Comparison of ENCODE assay signal across 10 cellular contexts in the genomic region with DNA sequence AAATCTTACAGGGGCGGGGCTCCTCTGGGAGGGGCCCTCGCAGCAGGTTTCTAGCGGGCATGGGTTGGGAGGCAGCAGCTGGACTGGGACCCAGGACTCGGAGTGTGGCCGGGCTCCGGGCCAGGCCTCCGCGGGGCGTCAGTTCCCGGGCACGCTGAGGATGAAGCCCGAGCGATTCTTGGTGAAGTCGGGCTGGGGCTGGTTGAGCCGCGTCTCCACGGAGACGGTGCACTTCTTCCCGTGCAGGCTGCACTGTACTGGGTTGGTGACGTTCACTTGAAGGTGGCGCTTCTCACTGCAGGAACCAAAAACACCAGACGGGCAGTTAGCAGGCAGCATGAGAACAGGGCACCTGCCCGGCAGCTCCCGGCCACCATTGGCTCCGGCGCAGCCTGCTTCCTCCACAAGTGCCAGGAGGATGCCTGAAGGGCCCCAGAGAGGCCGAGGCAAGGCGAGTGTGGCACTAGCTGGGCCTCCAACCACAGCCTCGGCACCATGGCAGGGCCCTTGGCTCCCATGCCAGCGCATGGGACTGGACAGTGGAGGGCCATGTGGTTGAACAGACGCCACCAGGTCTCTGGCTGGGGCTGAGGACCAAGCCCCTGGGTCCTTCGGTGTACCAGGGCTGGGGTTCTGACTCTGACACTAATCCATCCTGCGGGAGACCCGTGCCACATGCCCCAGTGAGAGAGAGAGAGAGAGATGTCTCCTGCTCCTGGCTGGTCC. TPM values are rescaled to one million over a fixed set of nuclear protein-coding genes. Genes with fewer than 3 reads are reported as not detected.
DNase-seq lines count a peak whose midpoint lies in the region; ATAC-seq and TF ChIP-seq lines count a peak whose summit lies in the region.
"Had no signal": no experiment of that assay in that cellular context is flagged by ENCODE, and none has a peak within 500 bp of the region (broad histone marks: within the 10 kb centered on the region; RNA-seq: fewer than 3 reads in every experiment).

No MANE protein-coding gene starts in this region.

- H3K4me3 ChIP-seq in left ventricle myocardium inferior (peak overlapping the region; percentile 23), tibial artery (peak overlapping the region in 1 of 2 donors; percentile 7), smooth muscle cell (no peak overlapping the region)
- H3K4me3 ChIP-seq: sigmoid colon had no signal

- H3K4me1 ChIP-seq in left ventricle myocardium inferior (peaks cover 40% of the 10 kb centered on the region), tibial artery (peaks cover 0 to 45% (median 30%) of the 10 kb centered on the region in 4 donors), smooth muscle cell (ENCODE audit: low read depth) (no peaks in the 10 kb centered on the region)

- no peak for ATAC-seq in left cardiac atrium

- H3K9ac ChIP-seq in smooth muscle cell (ENCODE audit: low read depth), result no peak overlapping the region

- H3K27ac ChIP-seq in left ventricle myocardium inferior (replicated peaks) (peak overlapping the region; percentile 61), tibial artery (peak overlapping the region; percentile 72 to 76), smooth muscle cell (ENCODE audit: low read depth) (no peak overlapping the region)
- H3K27ac ChIP-seq: sigmoid colon had no signal

- H3K27me3 ChIP-seq in left ventricle myocardium inferior (ENCODE audit: low read depth) (no peaks in the 10 kb centered on the region), tibial artery (no peaks in the 10 kb centered on the region), smooth muscle cell (ENCODE audit: low read depth) (no peaks in the 10 kb centered on the region)
- H3K27me3 ChIP-seq: sigmoid colon had no signal

- no peaks in the 10 kb centered on the region for H3K36me3 ChIP-seq in left ventricle myocardium inferior
- peaks cover 14 to 33% (median 21%) of the 10 kb centered on the region in 3 donors for H3K36me3 ChIP-seq in tibial artery
- H3K36me3 ChIP-seq in smooth muscle cell (ENCODE audit: low read depth), result no peaks in the 10 kb centered on the region
- H3K36me3 ChIP-seq: sigmoid colon had no signal

- no peaks in the 10 kb centered on the region for H3K79me2 ChIP-seq in smooth muscle cell (ENCODE audit: low read depth)

- peaks cover 7% of the 10 kb centered on the region for H4K20me1 ChIP-seq in smooth muscle cell (ENCODE audit: low read depth)

- H3K4me2 ChIP-seq in smooth muscle cell, result no peak overlapping the region

- DNase-seq in left ventricle myocardium inferior (no peak), left cardiac atrium (no peak), NCI-H510A treated with DMSO at 0.1 percent for 48 hours (lab: John Stamatoyannopoulos, UW) (peak; percentile 45), cerebellum (ENCODE audit: low spot score) (peak; percentile 90), tibial artery (peak in 1 of 2 donors; percentile 66), ecto neural progenitor cell (ENCODE audit: low spot score) (no peak), NCI-H1436 treated with DMSO at 0.1 percent for 48 hours (lab: John Stamatoyannopoulos, UW) (no peak), smooth muscle cell (lab: John Stamatoyannopoulos, UW; ENCODE audit: unreplicated experiment) (no peak)
- DNase-seq: OCI-M1 had no signal

- H3F3A ChIP-seq in smooth muscle cell (ENCODE audit: low read depth), result no peaks in the 10 kb centered on the region

- no peak overlapping the region for H2AFZ ChIP-seq in smooth muscle cell (ENCODE audit: low read depth)

- intact Hi-C loops in left ventricle myocardium inferior (cut with micrococcal nuclease) (no loop called here), left cardiac atrium (cut with DNase I) (no loop called here), tibial artery (cut with DNase I; ENCODE audit: low total_unique reads) (no loop called here)

- 92% methylated on average over 34 of the region's 34 CpGs for WGBS in smooth muscle cell (ENCODE audit: low lambda C conversion rate)

- no peaks in the 10 kb centered on the region for H3K9me3 ChIP-seq in left ventricle myocardium inferior (replicated peaks)
- H3K9me3 ChIP-seq in tibial artery, result no peaks in the 10 kb centered on the region
- H3K9me3 ChIP-seq in smooth muscle cell (replicated peaks; ENCODE audit: low read depth), result no peaks in the 10 kb centered on the region
- H3K9me3 ChIP-seq: sigmoid colon had no signal

- TF ChIP-seq CTCF in left ventricle myocardium inferior (IDR thresholded peaks at IDR 0.05; ENCODE audit: borderline replicate concordance) (no peak), tibial artery (IDR thresholded peaks at IDR 0.05) (no peak), smooth muscle cell (IDR thresholded peaks at IDR 0.05; ENCODE audit: borderline replicate concordance, insufficient read depth, poor library complexity, severe bottlenecking) (no peak)

RNA-seq across cellular contexts. Expression of a gene that starts 8.0 kb away (rescaled TPM):
- total RNA-seq in left ventricle myocardium inferior (1.5 TPM), left cardiac atrium (1 to 10 TPM; 1.4 to 1.7 TPM), cerebellum (88.1 TPM), smooth muscle cell (2.0 and 3.1 TPM in 2 replicates)
- polyA plus RNA-seq in smooth muscle cell, result 2.3 and 3.1 TPM in 2 replicates

RNA-seq across cellular contexts. Expression of a gene that starts 50.5 kb away (rescaled TPM):
- 63.7 TPM for total RNA-seq in left ventricle myocardium inferior
- total RNA-seq in left cardiac atrium, result 10 to 100 TPM; 53.4 to 82.2 TPM
- total RNA-seq in cerebellum, result 70.6 TPM
- 46.9 and 70.0 TPM in 2 replicates for total RNA-seq in smooth muscle cell
- polyA plus RNA-seq in smooth muscle cell, result 150 and 184 TPM in 2 replicates

Comparison
In these comparisons a context has a peak if more than half of its experiments do, and no peak if none do; other contexts are left out.
1. DNase-seq: peak in NCI-H510A treated with DMSO at 0.1 percent for 48 hours (single experiment) and cerebellum (single experiment); none in left ventricle myocardium inferior (single experiment), left cardiac atrium (single experiment), ecto neural progenitor cell (single experiment), NCI-H1436 treated with DMSO at 0.1 percent for 48 hours (single experiment) and smooth muscle cell (single experiment).
2. RNA of a gene that starts 8.0 kb away (total RNA-seq): 88.1 TPM in cerebellum (single experiment); 2.0 to 3.1 TPM in smooth muscle cell, 1.4 to 1.7 TPM in left cardiac atrium and 1.5 TPM in left ventricle myocardium inferior (single experiment); every median in the first group is over 10 times any median in the second.